1 cellular context compared by ENCODE assay signal in genomic region chr11:57335343-57336110, GRCh38.
TF ChIP-seq lines count a peak whose summit lies in the region.

TSS of gene SSRP1 (minus strand) at chr11:57335892. CDS start at chr11:57335121, 771 bp downstream.

TF ChIP-seq in GM12878, 131 proteins besides CTCF, POLR2A, EP300 and RAD21 (continued from another document):
- TF ChIP-seq ZBTB4 (CRISPR knock-in tag; IDR thresholded peaks at IDR 0.05) (no peak), CBX3 (IDR thresholded peaks at IDR 0.05; ENCODE audit: borderline replicate concordance, low read depth) (no peak), RB1 (IDR thresholded peaks at IDR 0.05; ENCODE audit: borderline replicate concordance) (peak; percentile 53; the same call in 1 of the 2 replicates), EED (IDR thresholded peaks at IDR 0.05; ENCODE audit: low read depth) (no peak; the same call in 1 of the 2 replicates), JUND (IDR thresholded peaks at IDR 0.05; ENCODE audit: low read depth, low read length) (peak; percentile 87; the same call in 1 of the 2 replicates), ZBTB11 (CRISPR knock-in tag; IDR thresholded peaks at IDR 0.05) (0 out of 2 replicates have a peak, but pooled peaks have one; percentile 10)
